Comparison of ENCODE assay signal across 19 cellular contexts in genomic region chr11:8232849-8233606, GRCh38. TPM values are rescaled to one million over a fixed set of nuclear protein-coding genes. Genes with fewer than 3 reads are reported as not detected.
DNase-seq lines count a peak whose midpoint lies in the region; TF ChIP-seq lines count a peak whose summit lies in the region.
"Had no signal": no experiment of that assay in that cellular context is flagged by ENCODE, and none has a peak within 500 bp of the region (broad histone marks: within the 10 kb centered on the region; RNA-seq: fewer than 3 reads in every experiment).

No MANE protein-coding gene starts in this region.

- H3K4me1 ChIP-seq in endocrine pancreas (ENCODE audit: control insufficient read depth, insufficient read depth, low read length) = peaks cover 9% of the 10 kb centered on the region
- peaks cover 11% of the 10 kb centered on the region for H3K4me1 ChIP-seq in smooth muscle cell (ENCODE audit: low read depth)

- H3K27me3 ChIP-seq in endocrine pancreas (ENCODE audit: control insufficient read depth, insufficient read depth, low read length) = no peaks in the 10 kb centered on the region
- H3K27me3 ChIP-seq in smooth muscle cell (ENCODE audit: low read depth) = no peaks in the 10 kb centered on the region

- H3K9ac ChIP-seq in endocrine pancreas (ENCODE audit: control insufficient read depth, insufficient read depth, low read length) = peak overlapping the region; percentile 74
- no peak overlapping the region for H3K9ac ChIP-seq in smooth muscle cell (ENCODE audit: low read depth)

- peak overlapping the region; percentile 98 for H3K27ac ChIP-seq in RWPE1
- peak overlapping the region; percentile 63 for H3K27ac ChIP-seq in smooth muscle cell (ENCODE audit: low read depth)

- CTCF ChIA-PET in RWPE1 (lab: Yijun Ruan, JAX) = interaction anchor here (0.6 to 0.9 kb wide), 4 partner anchors 12 to 706 kb away, joined by 3 read pairs; partner anchors contain the start of gene LMO1

- DNase-seq in MV-4-11 (lab: John Stamatoyannopoulos, UW) (peak; percentile 3), RWPE1 (ENCODE audit: low spot score) (no peak), smooth muscle cell (lab: John Stamatoyannopoulos, UW; ENCODE audit: unreplicated experiment) (no peak), NOMO-1 treated with DMSO at 0.1 percent for 48 hours (lab: John Stamatoyannopoulos, UW; ENCODE audit: unreplicated experiment) (no peak), Ammon's horn (ENCODE audit: low spot score) (no peak), erythroblast (lab: John Stamatoyannopoulos, UW) (no peak)
- no peak for DNase-seq in stimulated activated CD8-positive, alpha-beta memory T cell treated with anti-CD3 and anti-CD28 coated beads, Interleukin-4, amount 100 ng/mL, for 48 hours
- DNase-seq: ACHN; CD8-positive, alpha-beta T cell; NCI-H1694; NCI-H2081 treated with DMSO at 0.1 percent for 48 hours; NCI-H510A treated with DMSO at 0.1 percent for 48 hours; SHP77 treated with DMSO at 0.1 percent for 48 hours; T-cell had no signal

- H3K9me3 ChIP-seq in endocrine pancreas (ENCODE audit: control insufficient read depth, low read length) = no peaks in the 10 kb centered on the region
- no peaks in the 10 kb centered on the region for H3K9me3 ChIP-seq in smooth muscle cell (replicated peaks; ENCODE audit: low read depth)

- 74% methylated on average over 9 of the region's 9 CpGs for WGBS in smooth muscle cell (ENCODE audit: low lambda C conversion rate)

- H3F3A ChIP-seq in smooth muscle cell (ENCODE audit: low read depth) = no peaks in the 10 kb centered on the region

- POLR2A ChIA-PET in RWPE1 (lab: Yijun Ruan, JAX; ENCODE audit: low non-redundant PET) = no interaction called here

- peak overlapping the region; percentile 71 for H3K4me2 ChIP-seq in smooth muscle cell

- H4K20me1 ChIP-seq in smooth muscle cell (ENCODE audit: low read depth) = no peaks in the 10 kb centered on the region

- no peaks in the 10 kb centered on the region for H3K79me2 ChIP-seq in smooth muscle cell (ENCODE audit: low read depth)

- no peak overlapping the region for H2AFZ ChIP-seq in smooth muscle cell (ENCODE audit: low read depth)

- H3K36me3 ChIP-seq in endocrine pancreas (ENCODE audit: control insufficient read depth, insufficient read depth, low read length) = no peaks in the 10 kb centered on the region
- no peaks in the 10 kb centered on the region for H3K36me3 ChIP-seq in smooth muscle cell (ENCODE audit: low read depth)

- TF ChIP-seq CTCF in RWPE1 (conservative IDR thresholded peaks at IDR 0.05; ENCODE audit: low read depth) (no peak), smooth muscle cell (IDR thresholded peaks at IDR 0.05; ENCODE audit: borderline replicate concordance, insufficient read depth, poor library complexity, severe bottlenecking) (no peak)

- H3K4me3 ChIP-seq in endocrine pancreas (ENCODE audit: control insufficient read depth, insufficient read depth, low read length) (no peak overlapping the region), smooth muscle cell (no peak overlapping the region)

- no peak for TF ChIP-seq POLR2A in erythroblast (IDR thresholded peaks at IDR 0.05; ENCODE audit: low read length)

RNA-seq across cellular contexts. Expression of gene LMO1, which starts 30.6 kb away (rescaled TPM):
- 1.1 and 8.3 TPM in 2 replicates for total RNA-seq in smooth muscle cell
- polyA plus RNA-seq in smooth muscle cell = 1.6 and 5.1 TPM in 2 replicates
- total RNA-seq: CD8-positive, alpha-beta T cell; Daoy; H1; RPMI7951; T-cell had no signal
- polyA plus RNA-seq: IgD-negative memory B cell had no signal
